2 cellular contexts compared by ENCODE assay signal in the genomic region with DNA sequence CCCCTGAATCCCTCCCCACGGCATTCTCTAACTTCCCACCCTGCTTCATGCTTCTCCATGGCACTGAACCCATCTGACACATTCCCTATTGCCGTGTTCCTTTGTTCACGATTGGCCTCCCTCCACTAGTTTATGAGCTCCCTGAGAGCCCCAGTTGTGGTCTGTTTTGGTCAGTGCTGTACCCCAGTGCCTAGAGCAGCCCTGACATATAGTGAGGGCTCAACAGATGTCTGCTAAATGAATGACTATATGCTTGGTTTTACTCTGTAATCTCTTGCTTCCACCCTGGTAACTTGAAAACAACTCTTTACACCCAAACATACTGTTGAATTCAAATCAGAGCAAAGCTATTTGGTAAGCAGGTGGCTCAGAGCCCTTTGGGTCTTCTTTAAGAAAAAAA.
TF ChIP-seq lines count a peak whose summit lies in the region.

No MANE protein-coding gene starts in this region.

TF ChIP-seq in GM12878, 131 proteins besides CTCF, POLR2A, EP300 and RAD21:
- TF ChIP-seq IRF4 (IDR thresholded peaks at IDR 0.05; ENCODE audit: low read depth, low read length) = no peak
- TF ChIP-seq STAT3 (IDR thresholded peaks at IDR 0.05; ENCODE audit: low read depth, low read length) = no peak
- TF ChIP-seq PAX8 (IDR thresholded peaks at IDR 0.05) = no peak
- TF ChIP-seq SMAD1 (IDR thresholded peaks at IDR 0.05; ENCODE audit: low read depth, partially characterized antibody) = no peak
- TF ChIP-seq NR2C1 (IDR thresholded peaks at IDR 0.05) = no peak
- TF ChIP-seq BHLHE40 (IDR thresholded peaks at IDR 0.05; ENCODE audit: borderline replicate concordance in 1 of 2, low read depth in 2 of 2, low read length in 1 of 2) = no peak

TF ChIP-seq in HepG2, 621 proteins besides CTCF, POLR2A, EP300 and RAD21:
- TF ChIP-seq ZNF891 (CRISPR knock-in tag; IDR thresholded peaks at IDR 0.05) = no peak
- TF ChIP-seq, protein P1, sequence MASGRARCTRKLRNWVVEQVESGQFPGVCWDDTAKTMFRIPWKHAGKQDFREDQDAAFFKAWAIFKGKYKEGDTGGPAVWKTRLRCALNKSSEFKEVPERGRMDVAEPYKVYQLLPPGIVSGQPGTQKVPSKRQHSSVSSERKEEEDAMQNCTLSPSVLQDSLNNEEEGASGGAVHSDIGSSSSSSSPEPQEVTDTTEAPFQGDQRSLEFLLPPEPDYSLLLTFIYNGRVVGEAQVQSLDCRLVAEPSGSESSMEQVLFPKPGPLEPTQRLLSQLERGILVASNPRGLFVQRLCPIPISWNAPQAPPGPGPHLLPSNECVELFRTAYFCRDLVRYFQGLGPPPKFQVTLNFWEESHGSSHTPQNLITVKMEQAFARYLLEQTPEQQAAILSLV (CRISPR knock-in tag; IDR thresholded peaks at IDR 0.05; ENCODE audit: borderline replicate concordance) = no peak
- no peak for TF ChIP-seq ZNF562 (CRISPR knock-in tag; IDR thresholded peaks at IDR 0.05; ENCODE audit: borderline replicate concordance)
- no peak for TF ChIP-seq NRL (CRISPR knock-in tag; IDR thresholded peaks at IDR 0.05; ENCODE audit: borderline replicate concordance)
- TF ChIP-seq MAFF (IDR thresholded peaks at IDR 0.05; ENCODE audit: low read depth, low read length) = no peak
- no peak for TF ChIP-seq ZNF383 (CRISPR knock-in tag; IDR thresholded peaks at IDR 0.05; ENCODE audit: borderline replicate concordance)
- TF ChIP-seq ZNF619 (CRISPR knock-in tag; IDR thresholded peaks at IDR 0.05) = no peak
- no peak for TF ChIP-seq ZKSCAN1 (IDR thresholded peaks at IDR 0.05; ENCODE audit: low read length)
- TF ChIP-seq ZFP62 (CRISPR knock-in tag; IDR thresholded peaks at IDR 0.05) = no peak
- TF ChIP-seq KAT8 (CRISPR knock-in tag; IDR thresholded peaks at IDR 0.05) = no peak
- no peak for TF ChIP-seq ZSCAN21 (CRISPR knock-in tag; IDR thresholded peaks at IDR 0.05; ENCODE audit: borderline replicate concordance)
- TF ChIP-seq ESRRA (CRISPR knock-in tag; IDR thresholded peaks at IDR 0.05; ENCODE audit: low read depth) = no peak
